In the genomic region with DNA sequence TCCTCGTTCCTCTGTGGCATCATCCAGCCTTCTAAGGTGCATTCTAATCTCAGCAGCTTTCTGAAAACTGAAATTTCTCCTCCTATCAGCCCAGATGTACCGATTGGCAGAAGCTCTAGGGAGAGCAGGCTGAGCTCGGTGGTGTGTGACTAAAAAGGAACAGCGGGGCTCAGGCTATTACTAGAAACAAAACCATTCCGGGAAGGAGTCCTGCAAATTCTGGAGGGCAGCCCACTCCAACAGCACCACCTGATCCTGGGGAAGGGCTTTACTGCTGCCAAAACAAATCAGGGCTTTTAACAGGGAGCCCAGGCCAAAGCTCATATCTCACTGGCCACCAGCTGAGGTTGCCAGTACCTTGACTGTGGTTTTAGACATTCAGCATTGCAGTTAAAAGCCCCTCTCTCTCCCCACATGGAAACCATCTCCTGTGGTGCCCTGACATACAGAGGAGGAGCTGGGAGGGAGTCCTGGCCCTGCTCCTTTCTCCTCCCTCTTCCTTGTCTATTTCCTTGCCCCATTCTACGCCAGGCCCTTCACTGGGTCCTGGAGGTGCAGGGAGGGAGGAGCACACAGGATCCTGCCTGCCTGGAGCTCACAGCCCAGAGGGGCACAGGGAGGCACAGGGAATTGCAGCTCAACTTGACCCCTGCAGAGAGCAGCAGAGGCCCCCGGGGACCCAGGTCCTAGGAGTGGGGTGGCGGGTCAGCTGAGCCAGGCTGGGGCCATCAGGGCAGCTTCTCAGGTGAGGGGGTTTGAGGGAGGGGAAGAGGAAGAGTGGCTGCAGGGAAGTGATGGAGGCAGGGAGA, we compare ENCODE assay signal across 9 cellular contexts. TPM values are rescaled to one million over a fixed set of nuclear protein-coding genes. Genes with fewer than 3 reads are reported as not detected.
DNase-seq lines count a peak whose midpoint lies in the region; TF ChIP-seq lines count a peak whose summit lies in the region.
"Had no signal": no experiment of that assay in that cellular context is flagged by ENCODE, and none has a peak within 500 bp of the region (broad histone marks: within the 10 kb centered on the region; RNA-seq: fewer than 3 reads in every experiment).

No MANE protein-coding gene starts in this region.

- 46% methylated on average over 8 of the region's 8 CpGs; no CpG with 5 or more reads in 1 of the 2 donors for WGBS in transverse colon (ENCODE audit: low coverage in 1 of 2), 2 donors
- 87% methylated on average over 8 of the region's 8 CpGs for WGBS in smooth muscle cell (ENCODE audit: low lambda C conversion rate)

- H3K79me2 ChIP-seq in OCI-LY3 (ENCODE audit: low read length): no peaks in the 10 kb centered on the region
- H3K79me2 ChIP-seq in smooth muscle cell (ENCODE audit: low read depth): no peaks in the 10 kb centered on the region

- DNase-seq in Daoy (ENCODE audit: low read depth) (peak; percentile 43), coronary artery (ENCODE audit: low spot score) (peak; percentile 86), middle frontal gyrus (ENCODE audit: extremely low spot score, low spot score) (peak; percentile 13), transverse colon (peak; percentile 44), smooth muscle cell (lab: John Stamatoyannopoulos, UW; ENCODE audit: unreplicated experiment) (no peak), NCI-H526 (lab: John Stamatoyannopoulos, UW) (no peak), WERI-Rb-1 (no peak)

- H4K20me1 ChIP-seq in OCI-LY3 (ENCODE audit: insufficient read depth, low read length) (no peaks in the 10 kb centered on the region), smooth muscle cell (ENCODE audit: low read depth) (no peaks in the 10 kb centered on the region)

- H3K4me3 ChIP-seq in OCI-LY3 (ENCODE audit: low read length) (peak overlapping the region; percentile 49), coronary artery (peak overlapping the region; percentile 69), transverse colon (peak overlapping the region; percentile 16 to 58 (median 32)), smooth muscle cell (no peak overlapping the region), WERI-Rb-1 (ENCODE audit: low read depth, low read length) (no peak overlapping the region)

- no peak for TF ChIP-seq CTCF in OCI-LY3 (IDR thresholded peaks at IDR 0.05; ENCODE audit: low read depth, low read length)
- TF ChIP-seq CTCF in coronary artery (IDR thresholded peaks at IDR 0.05): no peak
- TF ChIP-seq CTCF in transverse colon (IDR thresholded peaks at IDR 0.05): no peak
- no peak for TF ChIP-seq CTCF in smooth muscle cell (IDR thresholded peaks at IDR 0.05; ENCODE audit: borderline replicate concordance, insufficient read depth, poor library complexity, severe bottlenecking)
- TF ChIP-seq CTCF in WERI-Rb-1 (IDR thresholded peaks at IDR 0.05; ENCODE audit: low read depth, low read length): no peak

- H3F3A ChIP-seq in smooth muscle cell (ENCODE audit: low read depth): no peaks in the 10 kb centered on the region

- intact Hi-C loops in transverse colon (cut with DNase I; ENCODE audit: low total_unique reads): no loop called here

- H3K36me3 ChIP-seq in OCI-LY3 (replicated peaks; ENCODE audit: low read depth, low read length) (no peaks in the 10 kb centered on the region), transverse colon (no peaks in the 10 kb centered on the region), smooth muscle cell (ENCODE audit: low read depth) (no peaks in the 10 kb centered on the region), WERI-Rb-1 (no peaks in the 10 kb centered on the region)

- H3K9ac ChIP-seq in OCI-LY3 (ENCODE audit: low read length): peak overlapping the region; percentile 12; the same call in 1 of the 2 replicates
- H3K9ac ChIP-seq in smooth muscle cell (ENCODE audit: low read depth): no peak overlapping the region

- H3K4me1 ChIP-seq in OCI-LY3 (ENCODE audit: low read length): peaks cover 16% of the 10 kb centered on the region
- peaks cover 20 to 50% (median 27%) of the 10 kb centered on the region in 4 donors for H3K4me1 ChIP-seq in transverse colon
- peaks cover 4% of the 10 kb centered on the region for H3K4me1 ChIP-seq in smooth muscle cell (ENCODE audit: low read depth)

- no peaks in the 10 kb centered on the region for H3K9me3 ChIP-seq in OCI-LY3 (ENCODE audit: insufficient read depth, low read length)
- H3K9me3 ChIP-seq in transverse colon: no peaks in the 10 kb centered on the region
- H3K9me3 ChIP-seq in smooth muscle cell (replicated peaks; ENCODE audit: low read depth): no peaks in the 10 kb centered on the region
- no peaks in the 10 kb centered on the region for H3K9me3 ChIP-seq in WERI-Rb-1 (ENCODE audit: severe bottlenecking)

- H3K27ac ChIP-seq in OCI-LY3 (ENCODE audit: low read length): no peak overlapping the region
- peak overlapping the region; percentile 73 to 92 for H3K27ac ChIP-seq in coronary artery
- peak overlapping the region; percentile 83 to 90 (median 86) for H3K27ac ChIP-seq in transverse colon
- H3K27ac ChIP-seq in smooth muscle cell (ENCODE audit: low read depth): no peak overlapping the region
- H3K27ac ChIP-seq in WERI-Rb-1: no peak overlapping the region

- in situ Hi-C loops in transverse colon (cut with MboI; ENCODE audit: low pct_ligation_motif_present in 1 of 4, low pct_unique_long_range_greater_than_20kb in 1 of 4, low sequenced_read_pairs in 3 of 4): no loop called here

- TF ChIP-seq EP300 in transverse colon (IDR thresholded peaks at IDR 0.05; ENCODE audit: low read depth): no peak

- H2AFZ ChIP-seq in OCI-LY3 (ENCODE audit: low read depth, low read length): peak overlapping the region; percentile 5; the same call in 1 of the 2 replicates
- H2AFZ ChIP-seq in smooth muscle cell (ENCODE audit: low read depth): no peak overlapping the region

- H3K27me3 ChIP-seq in OCI-LY3 (ENCODE audit: low read depth, low read length): peaks cover 25% of the 10 kb centered on the region
- no peaks in the 10 kb centered on the region for H3K27me3 ChIP-seq in transverse colon
- H3K27me3 ChIP-seq in smooth muscle cell (ENCODE audit: low read depth): no peaks in the 10 kb centered on the region
- no peaks in the 10 kb centered on the region for H3K27me3 ChIP-seq in WERI-Rb-1 (ENCODE audit: insufficient read depth, low read depth, severe bottlenecking)

- TF ChIP-seq POLR2A in transverse colon (IDR thresholded peaks at IDR 0.05): no peak

- H3K4me2 ChIP-seq in OCI-LY3 (ENCODE audit: low read length) (peak overlapping the region; percentile 77), smooth muscle cell (no peak overlapping the region)

RNA-seq across cellular contexts. Expression of a gene that starts 0.9 kb away (rescaled TPM):
- 18.3 and 29.6 TPM in 2 replicates for total RNA-seq in Daoy (2014; rRNA removed; shearing (Covaris generic))
- 10 to 100 TPM; 35.4 to 78.6 (median 40.7) TPM for total RNA-seq in transverse colon
- not detected in 2 replicates for total RNA-seq in smooth muscle cell
- polyA plus RNA-seq in smooth muscle cell: not detected in 2 replicates
- total RNA-seq: NCI-H460 had no signal

RNA-seq across cellular contexts. Expression of a gene that starts 25.7 kb away (rescaled TPM):
- 4.1 TPM in 1 of 2 replicates, not detected in the other for total RNA-seq in Daoy (2014; rRNA removed; shearing (Covaris generic))
- total RNA-seq in transverse colon (10 to 100 TPM in 3 of 4 donors, not detected in 1; 38.7 to 47.9 (median 43.0) TPM), smooth muscle cell (not detected in 2 replicates)
- polyA plus RNA-seq in smooth muscle cell: not detected in 2 replicates
- total RNA-seq: NCI-H460 had no signal

RNA-seq across cellular contexts. Expression of a gene that starts 31.6 kb away (rescaled TPM):
- total RNA-seq in Daoy (2014; rRNA removed; shearing (Covaris generic)): not detected in 2 replicates
- total RNA-seq in transverse colon (under 1 TPM in 1 of 4 donors, not detected in 3; 0.64 TPM), smooth muscle cell (0.58 TPM in 1 of 2 replicates, not detected in the other)
- polyA plus RNA-seq in smooth muscle cell: not detected in 2 replicates
- total RNA-seq: NCI-H460 had no signal

RNA-seq across cellular contexts. Expression of a gene that starts 46.5 kb away (rescaled TPM):
- total RNA-seq in Daoy (2014; rRNA removed; shearing (Covaris generic)): not detected in 2 replicates
- total RNA-seq in transverse colon (1 to 10 TPM in 1 of 4 donors, under 1 TPM in 1, not detected in 2; 0.79 to 1.4 TPM), smooth muscle cell (0.04 TPM in 1 of 2 replicates, not detected in the other)
- polyA plus RNA-seq in smooth muscle cell: 0.06 TPM in 1 of 2 replicates, not detected in the other
- total RNA-seq: NCI-H460 had no signal

Comparison
In these comparisons a context has a peak if more than half of its experiments do, and no peak if none do; other contexts are left out.
1. DNase-seq: peak in Daoy (single experiment), coronary artery (single experiment), middle frontal gyrus (single experiment) and transverse colon (single experiment); none in smooth muscle cell (single experiment), NCI-H526 (0 of 2) and WERI-Rb-1 (single experiment).
2. H3K27ac ChIP-seq: peak in coronary artery (2 of 2) and transverse colon (4 of 4); none in OCI-LY3 (single experiment), smooth muscle cell (single experiment) and WERI-Rb-1 (single experiment).
3. H3K4me3 ChIP-seq: peak in OCI-LY3 (single experiment), coronary artery (single experiment) and transverse colon (4 of 4); none in smooth muscle cell (single experiment) and WERI-Rb-1 (single experiment).
4. RNA of a gene that starts 0.9 kb away (total RNA-seq): 35.4 to 78.6 TPM in transverse colon and 18.3 to 29.6 TPM in Daoy; not detected in smooth muscle cell; every median in the first group is over 10 times any median in the second.